Comparison of ENCODE assay signal across 8 cellular contexts in the genomic region with DNA sequence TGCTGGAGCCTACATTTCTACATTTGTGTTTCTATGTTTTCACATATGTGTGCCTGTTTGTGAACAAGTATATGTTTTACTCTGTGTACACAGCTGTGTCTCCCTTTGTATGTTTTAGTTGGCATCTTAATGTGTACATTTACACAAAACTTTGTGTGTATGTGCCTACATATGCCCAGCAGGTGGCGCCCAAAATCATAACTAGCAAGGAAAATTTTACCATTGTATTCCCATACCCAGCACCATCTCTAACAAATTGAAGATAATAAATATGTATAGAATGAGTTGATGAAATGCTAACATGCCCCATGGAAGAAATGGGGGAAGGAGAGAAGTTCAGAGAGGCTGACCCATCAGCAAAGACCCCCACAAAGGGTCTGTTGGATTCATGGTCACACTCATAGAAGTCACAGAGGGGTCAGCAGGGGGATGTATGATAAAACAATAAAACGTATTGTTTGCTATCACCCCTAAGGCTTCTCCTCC. TPM values are rescaled to one million over a fixed set of nuclear protein-coding genes. Genes with fewer than 3 reads are reported as not detected.
DNase-seq lines count a peak whose midpoint lies in the region; ATAC-seq and TF ChIP-seq lines count a peak whose summit lies in the region.

No MANE protein-coding gene starts in this region.

- no peaks in the 10 kb centered on the region for H3K27me3 ChIP-seq in CD4-positive, CD25-positive, alpha-beta regulatory T cell (ENCODE audit: control insufficient read depth, insufficient read depth, low read length)

- H3K4me3 Mint-ChIP-seq in CD4-positive, CD25-positive, alpha-beta regulatory T cell = peak overlapping the region in 2 of 4 donors; percentile 0 to 17
- no peak overlapping the region for H3K4me3 Mint-ChIP-seq in HFFc6
- no peak overlapping the region for H3K4me3 Mint-ChIP-seq in activated CD4-positive, alpha-beta T cell treated with anti-CD3 and anti-CD28 coated beads, Interleukin-2, amount 10 ng/mL, durations not matched to agents 7 days and 5 days
- no peak overlapping the region for H3K4me3 Mint-ChIP-seq in memory B cell

- H3K36me3 ChIP-seq in CD4-positive, CD25-positive, alpha-beta regulatory T cell (ENCODE audit: control insufficient read depth, insufficient read depth, low read length) = no peaks in the 10 kb centered on the region

- CTCF ChIA-PET in activated CD4-positive, alpha-beta T cell treated with anti-CD3 and anti-CD28 coated beads, Interleukin-2, amount 10 ng/mL, durations not matched to agents 7 days and 5 days (lab: Charles Lee) = interaction anchor here (0.5 to 2.3 kb wide), 11 partner anchors 9 to 233 kb away, joined by 3 to 8 read pairs (median 3); no protein-coding TSS in a partner anchor

- peaks cover 0 to 7% (median 0%) of the 10 kb centered on the region in 7 donors for H3K9me3 Mint-ChIP-seq in CD4-positive, CD25-positive, alpha-beta regulatory T cell
- H3K9me3 Mint-ChIP-seq in HFFc6 = peaks cover 11% of the 10 kb centered on the region
- peaks cover 10% of the 10 kb centered on the region for H3K9me3 Mint-ChIP-seq in activated CD4-positive, alpha-beta T cell treated with anti-CD3 and anti-CD28 coated beads, Interleukin-2, amount 10 ng/mL, durations not matched to agents 7 days and 5 days
- H3K9me3 Mint-ChIP-seq in memory B cell = peaks cover 1% of the 10 kb centered on the region

- H3K4me1 Mint-ChIP-seq in CD4-positive, CD25-positive, alpha-beta regulatory T cell = peaks cover 15 to 51% (median 43%) of the 10 kb centered on the region in 4 donors
- H3K4me1 Mint-ChIP-seq in HFFc6 (ENCODE audit: low read depth) (peaks cover 47% of the 10 kb centered on the region), memory B cell (peaks cover 42% of the 10 kb centered on the region)
- H3K4me1 Mint-ChIP-seq in activated CD4-positive, alpha-beta T cell treated with anti-CD3 and anti-CD28 coated beads, Interleukin-2, amount 10 ng/mL, durations not matched to agents 7 days and 5 days = peaks cover 49% of the 10 kb centered on the region

- H3K27me3 Mint-ChIP-seq in CD4-positive, CD25-positive, alpha-beta regulatory T cell = peaks cover 4% of the 10 kb centered on the region
- H3K27me3 Mint-ChIP-seq in HFFc6 (ENCODE audit: insufficient read depth) (peaks cover 8% of the 10 kb centered on the region), memory B cell (no peaks in the 10 kb centered on the region)
- H3K27me3 Mint-ChIP-seq in activated CD4-positive, alpha-beta T cell treated with anti-CD3 and anti-CD28 coated beads, Interleukin-2, amount 10 ng/mL, durations not matched to agents 7 days and 5 days = peaks cover 25% of the 10 kb centered on the region

- H3K9me3 ChIP-seq in CD4-positive, CD25-positive, alpha-beta regulatory T cell (ENCODE audit: control insufficient read depth in 2 of 2, low read length in 2 of 2) = no peaks in the 10 kb centered on the region

- peaks cover 4% of the 10 kb centered on the region for H3K36me3 Mint-ChIP-seq in CD4-positive, CD25-positive, alpha-beta regulatory T cell
- H3K36me3 Mint-ChIP-seq in HFFc6 (ENCODE audit: low read depth) = peaks cover 11% of the 10 kb centered on the region
- H3K36me3 Mint-ChIP-seq in activated CD4-positive, alpha-beta T cell treated with anti-CD3 and anti-CD28 coated beads, Interleukin-2, amount 10 ng/mL, durations not matched to agents 7 days and 5 days (ENCODE audit: low read depth) = peaks cover 15% of the 10 kb centered on the region
- no peaks in the 10 kb centered on the region for H3K36me3 Mint-ChIP-seq in memory B cell

- POLR2A ChIA-PET in activated CD4-positive, alpha-beta T cell treated with anti-CD3 and anti-CD28 coated beads, Interleukin-2, amount 10 ng/mL, durations not matched to agents 7 days and 5 days (lab: Charles Lee) = no interaction called here

- peak; percentile 61 to 87 (median 76) for DNase-seq in CD4-positive, CD25-positive, alpha-beta regulatory T cell
- DNase-seq in HFFc6 (peak; percentile 59), NCI-H524 (lab: John Stamatoyannopoulos, UW) (peak; percentile 52 to 76), dedifferentiated amniotic fluid mesenchymal stem cell (ENCODE audit: extremely low spot score) (peak; percentile 82), memory B cell (ENCODE audit: low spot score in 2 of 2) (peak; percentile 61 to 64)
- peak; percentile 82 for DNase-seq in activated CD4-positive, alpha-beta T cell treated with anti-CD3 and anti-CD28 coated beads, Interleukin-2, amount 10 ng/mL, durations not matched to agents 7 days and 5 days
- DNase-seq in stimulated activated CD8-positive, alpha-beta memory T cell treated with anti-CD3 and anti-CD28 coated beads, Interleukin-2, amount 100 ng/mL, for 1 hour (ENCODE audit: low read depth in 2 of 2) = peak; percentile 50 to 65

- peak overlapping the region in 2 of 3 donors; percentile 20 to 66 for H3K27ac Mint-ChIP-seq in CD4-positive, CD25-positive, alpha-beta regulatory T cell
- H3K27ac Mint-ChIP-seq in HFFc6 (no peak overlapping the region), memory B cell (no peak overlapping the region)
- no peak overlapping the region for H3K27ac Mint-ChIP-seq in activated CD4-positive, alpha-beta T cell treated with anti-CD3 and anti-CD28 coated beads, Interleukin-2, amount 10 ng/mL, durations not matched to agents 7 days and 5 days

- peaks cover 37% of the 10 kb centered on the region for H3K4me1 ChIP-seq in CD4-positive, CD25-positive, alpha-beta regulatory T cell (ENCODE audit: control insufficient read depth, insufficient read depth, low read length, poor library complexity, severe bottlenecking)

- H3K27ac ChIP-seq in CD4-positive, CD25-positive, alpha-beta regulatory T cell (ENCODE audit: insufficient read depth, low read length, poor library complexity, severe bottlenecking) = no peak overlapping the region

- peak; percentile 96 for TF ChIP-seq CTCF in HFFc6 (IDR thresholded peaks at IDR 0.05)

- H3K4me3 ChIP-seq in CD4-positive, CD25-positive, alpha-beta regulatory T cell (ENCODE audit: low read depth, low read length) = no peak overlapping the region

- peak; percentile 43 to 62 for ATAC-seq in CD4-positive, CD25-positive, alpha-beta regulatory T cell (ENCODE audit: low read depth in 2 of 2)
- ATAC-seq in memory B cell (ENCODE audit: low read depth) (peak; percentile 30), HG03280 (IDR thresholded peaks at IDR 0.05; ENCODE audit: unreplicated experiment) (no peak)

RNA-seq across cellular contexts. Expression of a gene that starts 48.1 kb away (rescaled TPM):
- total RNA-seq in CD4-positive, CD25-positive, alpha-beta regulatory T cell = not detected
- polyA plus RNA-seq in CD4-positive, CD25-positive, alpha-beta regulatory T cell = not detected
- not detected for total RNA-seq in HFFc6 (2021; fragmentation: NEBNext Ultra II Directional; extraction: Animal tissue kit (Norgen Biotek cat#: 25700))
- total RNA-seq in activated CD4-positive, alpha-beta T cell treated with anti-CD3 and anti-CD28 coated beads, Interleukin-2, amount 10 ng/mL, durations not matched to agents 7 days and 5 days = not detected

Comparison
In these comparisons a context has a peak if more than half of its experiments do, and no peak if none do; other contexts are left out.
1. H3K27ac Mint-ChIP-seq: peak in CD4-positive, CD25-positive, alpha-beta regulatory T cell (2 of 3); none in HFFc6 (single experiment), activated CD4-positive, alpha-beta T cell treated with anti-CD3 and anti-CD28 coated beads, Interleukin-2, amount 10 ng/mL, durations not matched to agents 7 days and 5 days (single experiment) and memory B cell (single experiment).
2. Peak in every context shown above with its lines, with median percentiles within 50 percentile points of each other: DNase-seq.